ENCODE assay signal across 2 cellular contexts in the genomic region with DNA sequence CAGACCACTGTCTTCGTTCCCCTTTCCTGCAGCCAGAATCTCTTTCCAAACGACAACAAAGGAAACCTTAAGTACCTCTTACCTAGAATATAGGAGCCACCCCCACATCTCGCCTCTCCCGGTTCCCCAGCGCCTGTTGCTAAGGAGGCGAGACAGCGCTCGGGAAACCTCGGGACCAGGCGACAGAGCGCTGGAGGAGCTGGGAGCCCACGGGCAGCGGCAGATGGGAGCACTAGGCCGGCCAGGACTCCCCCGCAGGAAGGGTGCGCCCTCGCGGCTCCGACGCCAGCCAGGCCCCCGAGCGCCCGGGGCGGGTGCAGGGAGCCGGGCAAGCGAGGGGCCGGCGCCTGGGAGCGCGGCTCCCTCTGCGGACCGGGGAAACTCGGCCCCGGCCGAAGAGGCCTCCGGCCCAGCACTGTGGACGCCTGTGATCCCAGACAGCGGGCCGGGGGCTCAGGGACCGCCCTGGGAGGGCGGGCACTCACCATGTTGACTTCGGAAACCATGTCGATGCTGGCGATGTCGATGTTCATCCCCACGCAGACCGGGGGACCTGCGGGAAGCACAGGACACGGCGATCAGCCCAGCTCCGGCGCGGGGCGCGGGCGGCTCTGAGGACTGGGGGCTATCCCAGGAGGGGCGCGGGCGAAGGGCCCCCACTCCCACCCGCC.
TF ChIP-seq lines count a peak whose summit lies in the region.

No MANE protein-coding gene starts in this region.

TF ChIP-seq in endothelial cell of umbilical vein, 7 proteins besides CTCF, POLR2A, EP300 and RAD21 (continued from another document):
- TF ChIP-seq, protein P1, sequence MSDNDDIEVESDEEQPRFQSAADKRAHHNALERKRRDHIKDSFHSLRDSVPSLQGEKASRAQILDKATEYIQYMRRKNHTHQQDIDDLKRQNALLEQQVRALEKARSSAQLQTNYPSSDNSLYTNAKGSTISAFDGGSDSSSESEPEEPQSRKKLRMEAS (IDR thresholded peaks at IDR 0.05; ENCODE audit: insufficient read depth, insufficient read length), result no peak
- TF ChIP-seq POLR2AphosphoS5 (IDR thresholded peaks at IDR 0.05; ENCODE audit: insufficient read depth, low read depth, low read length), result no peak

TF ChIP-seq in neural cell, 6 proteins besides CTCF, POLR2A, EP300 and RAD21 (continued from another document):
- TF ChIP-seq, protein P2, sequence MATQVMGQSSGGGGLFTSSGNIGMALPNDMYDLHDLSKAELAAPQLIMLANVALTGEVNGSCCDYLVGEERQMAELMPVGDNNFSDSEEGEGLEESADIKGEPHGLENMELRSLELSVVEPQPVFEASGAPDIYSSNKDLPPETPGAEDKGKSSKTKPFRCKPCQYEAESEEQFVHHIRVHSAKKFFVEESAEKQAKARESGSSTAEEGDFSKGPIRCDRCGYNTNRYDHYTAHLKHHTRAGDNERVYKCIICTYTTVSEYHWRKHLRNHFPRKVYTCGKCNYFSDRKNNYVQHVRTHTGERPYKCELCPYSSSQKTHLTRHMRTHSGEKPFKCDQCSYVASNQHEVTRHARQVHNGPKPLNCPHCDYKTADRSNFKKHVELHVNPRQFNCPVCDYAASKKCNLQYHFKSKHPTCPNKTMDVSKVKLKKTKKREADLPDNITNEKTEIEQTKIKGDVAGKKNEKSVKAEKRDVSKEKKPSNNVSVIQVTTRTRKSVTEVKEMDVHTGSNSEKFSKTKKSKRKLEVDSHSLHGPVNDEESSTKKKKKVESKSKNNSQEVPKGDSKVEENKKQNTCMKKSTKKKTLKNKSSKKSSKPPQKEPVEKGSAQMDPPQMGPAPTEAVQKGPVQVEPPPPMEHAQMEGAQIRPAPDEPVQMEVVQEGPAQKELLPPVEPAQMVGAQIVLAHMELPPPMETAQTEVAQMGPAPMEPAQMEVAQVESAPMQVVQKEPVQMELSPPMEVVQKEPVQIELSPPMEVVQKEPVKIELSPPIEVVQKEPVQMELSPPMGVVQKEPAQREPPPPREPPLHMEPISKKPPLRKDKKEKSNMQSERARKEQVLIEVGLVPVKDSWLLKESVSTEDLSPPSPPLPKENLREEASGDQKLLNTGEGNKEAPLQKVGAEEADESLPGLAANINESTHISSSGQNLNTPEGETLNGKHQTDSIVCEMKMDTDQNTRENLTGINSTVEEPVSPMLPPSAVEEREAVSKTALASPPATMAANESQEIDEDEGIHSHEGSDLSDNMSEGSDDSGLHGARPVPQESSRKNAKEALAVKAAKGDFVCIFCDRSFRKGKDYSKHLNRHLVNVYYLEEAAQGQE (IDR thresholded peaks at IDR 0.05; ENCODE audit: borderline replicate concordance), result no peak
- TF ChIP-seq TAF1 (IDR thresholded peaks at IDR 0.05; ENCODE audit: low read depth) (no peak), EZH2 (IDR thresholded peaks at IDR 0.05; ENCODE audit: borderline replicate concordance, insufficient read depth, low read length, poor library complexity, severe bottlenecking) (no peak), MXI1 (conservative IDR thresholded peaks at IDR 0.05; ENCODE audit: poor library complexity, severe bottlenecking) (no peak), POLR2AphosphoS5 (IDR thresholded peaks at IDR 0.05) (no peak)
